In genomic region chr1:115089443-115090340, GRCh38 we compare ENCODE assay signal across 8 cellular contexts. TPM values are rescaled to one million over a fixed set of nuclear protein-coding genes. Genes with fewer than 3 reads are reported as not detected.
DNase-seq lines count a peak whose midpoint lies in the region; ATAC-seq and TF ChIP-seq lines count a peak whose summit lies in the region.

TSPAN2 (minus strand) TSS chr1:115089503; CDS start chr1:115089432, 71 bp downstream.

- no peaks in the 10 kb centered on the region for H3K36me3 ChIP-seq in GM23338 (ENCODE audit: insufficient read depth)
- H3K36me3 ChIP-seq in SK-N-SH (replicated peaks in 1 of 2; ENCODE audit: control insufficient read depth in 1 of 2, insufficient read depth in 2 of 2, low read length in 1 of 2): no peaks in the 10 kb centered on the region
- H3K36me3 ChIP-seq in iPS DF 6.9 (ENCODE audit: control insufficient read depth, insufficient read depth, low read length): no peaks in the 10 kb centered on the region
- no peaks in the 10 kb centered on the region for H3K36me3 ChIP-seq in gastrocnemius medialis

- H2AFZ ChIP-seq in GM23338 (peak within 1 kb of the TSS; percentile 90), SK-N-SH (ENCODE audit: low read depth) (0 out of 2 replicates have a peak within 1 kb of the TSS, but pooled peaks have one; percentile 46)

- DNase-seq in GM23338 (ENCODE audit: low spot score) (peak; percentile 98), SK-N-SH (peak; percentile 93), amniotic epithelial cell (ENCODE audit: low read depth) (peak; percentile 21), iPS DF 6.9 (ENCODE audit: low read depth, low spot score) (peak; percentile 75), gastrocnemius medialis (no peak), cortex of kidney (lab: John Stamatoyannopoulos, UW) (no peak)

- H4K20me1 ChIP-seq in GM23338 (replicated peaks; ENCODE audit: insufficient read depth) (no peaks in the 10 kb centered on the region; the same call in 1 of the 2 replicates), SK-N-SH (ENCODE audit: insufficient read depth) (no peaks in the 10 kb centered on the region)

- intact Hi-C loops in gastrocnemius medialis (cut with DNase I; ENCODE audit: low total_unique reads): no loop called here

- H3K9me2 ChIP-seq in GM23338 (ENCODE audit: insufficient read depth) (no peaks in the 10 kb centered on the region), SK-N-SH (no peaks in the 10 kb centered on the region)

- H3K79me2 ChIP-seq in GM23338 (replicated peaks; ENCODE audit: insufficient read depth) (peaks cover 7% of the 10 kb centered on the region; the same call in 1 of the 2 replicates), SK-N-SH (ENCODE audit: insufficient read depth) (no peaks in the 10 kb centered on the region)

- H3K27ac ChIP-seq in GM23338 (ENCODE audit: low read depth) (peak within 1 kb of the TSS; percentile 91), SK-N-SH (ENCODE audit: low read depth in 2 of 2, low read length in 1 of 2) (no peak within 1 kb of the TSS; a peak in 1 of 4 replicates), iPS DF 6.9 (ENCODE audit: low read length) (no peak within 1 kb of the TSS), gastrocnemius medialis (peak within 1 kb of the TSS; percentile 63 to 67 (median 66))

- POLR2A ChIA-PET in SK-N-SH (lab: Yijun Ruan, JAX): no interaction called here

- no peaks in the 10 kb centered on the region; the same call in 2 of the 3 replicates for H3K9me3 Mint-ChIP-seq in GM23338

- no peaks in the 10 kb centered on the region for H3K36me3 Mint-ChIP-seq in GM23338 (ENCODE audit: low read depth)

- peak in 1 of 2 donors; percentile 14 for TF ChIP-seq POLR2A in gastrocnemius medialis (IDR thresholded peaks at IDR 0.05)

- no peak; the same call in 1 of the 2 replicates for TF ChIP-seq RAD21 in SK-N-SH (IDR thresholded peaks at IDR 0.05; ENCODE audit: low read length)

- H3K27ac Mint-ChIP-seq in GM23338: peak within 1 kb of the TSS; percentile 97

- H3K9ac ChIP-seq in SK-N-SH: no peak within 1 kb of the TSS

- peak; percentile 92 for ATAC-seq in GM23338
- ATAC-seq in gastrocnemius medialis: peak in 1 of 2 donors; percentile 51
- no peak for ATAC-seq in HG02938 (IDR thresholded peaks at IDR 0.05; ENCODE audit: unreplicated experiment)
- no peak for ATAC-seq in GM21528 (IDR thresholded peaks at IDR 0.05; ENCODE audit: low FRiP score, unreplicated experiment)

- H3K9me3 ChIP-seq in SK-N-SH (no peaks in the 10 kb centered on the region), iPS DF 6.9 (ENCODE audit: control insufficient read depth, insufficient read depth, low read length) (no peaks in the 10 kb centered on the region), gastrocnemius medialis (no peaks in the 10 kb centered on the region)

- peaks cover 32% of the 10 kb centered on the region for H3K4me1 Mint-ChIP-seq in GM23338

- peak within 1 kb of the TSS; percentile 90 for H3K4me3 Mint-ChIP-seq in GM23338

- in situ Hi-C loops in gastrocnemius medialis (cut with MboI; ENCODE audit: low sequenced_read_pairs in 4 of 4): no loop called here

- no peak for TF ChIP-seq EP300 in SK-N-SH (IDR thresholded peaks at IDR 0.05; ENCODE audit: borderline replicate concordance in 1 of 2, low read depth in 1 of 2, low read length in 1 of 2)

- H3F3A ChIP-seq in GM23338 (replicated peaks; ENCODE audit: low read depth) (no peaks in the 10 kb centered on the region), SK-N-SH (replicated peaks; ENCODE audit: insufficient read depth) (no peaks in the 10 kb centered on the region)

- H3K4me2 ChIP-seq in GM23338: peak within 1 kb of the TSS; percentile 94
- peak within 1 kb of the TSS; percentile 91 for H3K4me2 ChIP-seq in SK-N-SH

- H3K4me1 ChIP-seq in GM23338 (ENCODE audit: insufficient read depth) (peaks cover 21% of the 10 kb centered on the region), SK-N-SH (ENCODE audit: control insufficient read depth in 1 of 2, insufficient read depth in 2 of 2, low read depth in 1 of 2, low read length in 1 of 2) (peaks cover 7 to 24% of the 10 kb centered on the region in 2 experiments; a peak in 3 of 4 replicates), iPS DF 6.9 (ENCODE audit: control insufficient read depth, insufficient read depth, low read length) (peaks cover 6% of the 10 kb centered on the region; the same call in 1 of the 2 replicates), gastrocnemius medialis (peaks cover 0 to 3% of the 10 kb centered on the region in 2 donors)

- CTCF ChIA-PET in SK-N-SH (lab: Yijun Ruan, JAX): interaction anchor here (0.6 to 7.0 kb wide), 12 partner anchors 9 to 1498 kb away, joined by 3 to 46 read pairs (median 3); partner anchors contain the start of gene TSHB

- TF ChIP-seq CTCF in GM23338 (conservative IDR thresholded peaks at IDR 0.05; ENCODE audit: low read depth in 2 of 2): peak; percentile 42 to 49
- peak; percentile 35 for TF ChIP-seq CTCF in SK-N-SH (IDR thresholded peaks at IDR 0.05)
- TF ChIP-seq CTCF in gastrocnemius medialis (IDR thresholded peaks at IDR 0.05 in 4 of 5, conservative IDR thresholded peaks at IDR 0.05 in 1 of 5): peak in 2 of 5 experiments; percentile 14 to 29

- no peaks in the 10 kb centered on the region for H3K27me3 ChIP-seq in GM23338 (ENCODE audit: insufficient read depth)
- H3K27me3 ChIP-seq in SK-N-SH (ENCODE audit: insufficient read depth): no peaks in the 10 kb centered on the region
- H3K27me3 ChIP-seq in iPS DF 6.9 (ENCODE audit: control insufficient read depth, insufficient read depth, low read length): no peaks in the 10 kb centered on the region
- H3K27me3 ChIP-seq in gastrocnemius medialis: peaks cover 0 to 7% (median 5%) of the 10 kb centered on the region in 3 donors

- H3K27me3 Mint-ChIP-seq in GM23338 (ENCODE audit: insufficient read depth, low read depth, poor library complexity): peaks cover 13% of the 10 kb centered on the region

- 4% methylated on average over 11 of the region's 66 CpGs for WGBS in SK-N-SH (ENCODE audit: low lambda C conversion rate)
- WGBS in iPS DF 6.9 (ENCODE audit: insufficient coverage, insufficient read length): no CpG with 5 or more reads among the region's 66 CpGs

- peak within 1 kb of the TSS; percentile 91 for H3K4me3 ChIP-seq in GM23338
- H3K4me3 ChIP-seq in SK-N-SH (ENCODE audit: low read depth in 2 of 2, low read length in 1 of 2): peak within 1 kb of the TSS; percentile 63
- peak within 1 kb of the TSS; percentile 58; the same call in 1 of the 2 replicates for H3K4me3 ChIP-seq in iPS DF 6.9 (ENCODE audit: low read length)
- peak within 1 kb of the TSS; percentile 64 to 75 (median 66) for H3K4me3 ChIP-seq in gastrocnemius medialis

TF ChIP-seq in GM23338, 12 proteins besides CTCF, POLR2A, EP300 and RAD21 (continues in another document):
- TF ChIP-seq ZNF331 (CRISPR knock-in tag; IDR thresholded peaks at IDR 0.05; ENCODE audit: low read depth): no peak
- TF ChIP-seq NANOG (IDR thresholded peaks at IDR 0.05; ENCODE audit: borderline replicate concordance): no peak

TF ChIP-seq in SK-N-SH, 30 proteins besides CTCF, POLR2A, EP300 and RAD21:
- TF ChIP-seq USF1 (IDR thresholded peaks at IDR 0.05; ENCODE audit: borderline replicate concordance, low read depth): no peak
- no peak for TF ChIP-seq MXI1 (IDR thresholded peaks at IDR 0.05; ENCODE audit: low read depth, low read length)
- no peak for TF ChIP-seq SIN3A (IDR thresholded peaks at IDR 0.05; ENCODE audit: borderline replicate concordance, low read depth, low read length)
- TF ChIP-seq CHD2 (IDR thresholded peaks at IDR 0.05; ENCODE audit: low read length, partially characterized antibody): no peak
- no peak for TF ChIP-seq TAF1 (IDR thresholded peaks at IDR 0.05; ENCODE audit: borderline replicate concordance, low read depth, low read length)
- TF ChIP-seq NRF1 (IDR thresholded peaks at IDR 0.05; ENCODE audit: low read depth, low read length): no peak
- no peak for TF ChIP-seq MEF2A (IDR thresholded peaks at IDR 0.05; ENCODE audit: borderline replicate concordance, low read depth)
- TF ChIP-seq, protein P1, sequence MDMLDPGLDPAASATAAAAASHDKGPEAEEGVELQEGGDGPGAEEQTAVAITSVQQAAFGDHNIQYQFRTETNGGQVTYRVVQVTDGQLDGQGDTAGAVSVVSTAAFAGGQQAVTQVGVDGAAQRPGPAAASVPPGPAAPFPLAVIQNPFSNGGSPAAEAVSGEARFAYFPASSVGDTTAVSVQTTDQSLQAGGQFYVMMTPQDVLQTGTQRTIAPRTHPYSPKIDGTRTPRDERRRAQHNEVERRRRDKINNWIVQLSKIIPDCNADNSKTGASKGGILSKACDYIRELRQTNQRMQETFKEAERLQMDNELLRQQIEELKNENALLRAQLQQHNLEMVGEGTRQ (IDR thresholded peaks at IDR 0.05; ENCODE audit: borderline replicate concordance, low read depth, low read length): no peak
- TF ChIP-seq JUND (IDR thresholded peaks at IDR 0.05): no peak

RNA-seq across cellular contexts. Expression of gene TSPAN2, which starts in this region (rescaled TPM):
- 11.8 and 15.0 TPM in 2 replicates for total RNA-seq in GM23338 (2014; rRNA removed; shearing (Covaris generic))
- polyA plus RNA-seq in GM23338 (2016; fragmentation: Nextera tagmentation; extraction: Ambion mirVana) (9.4 and 11.2 TPM in 2 replicates), SK-N-SH (2012; rRNA removed) (0.21 and 0.23 TPM in 2 replicates)
- 0.28 and 0.50 TPM in 2 replicates for polyA plus RNA-seq in SK-N-SH (2012; cell fraction: cytosol; rRNA removed)
- 0.13 and 0.20 TPM in 2 replicates for polyA plus RNA-seq in SK-N-SH (2012; cell fraction: nucleus; rRNA removed)
- 1 to 10 TPM in 2 of 4 donors, under 1 TPM in 1, not detected in 1; 0.70 to 2.6 (median 2.0) TPM for total RNA-seq in gastrocnemius medialis

Comparison
In these comparisons a context has a peak if more than half of its experiments do, and no peak if none do; other contexts are left out.
1. Peak in DNase-seq, H3K4me3 ChIP-seq and H3K4me2 ChIP-seq in SK-N-SH; RNA of the gene not detected or under 1 TPM.
2. DNase-seq: peak in GM23338 (single experiment), amniotic epithelial cell (single experiment) and iPS DF 6.9 (single experiment); none in gastrocnemius medialis (0 of 2) and cortex of kidney (single experiment).
3. H3K27ac ChIP-seq: peak in GM23338 (single experiment) and gastrocnemius medialis (4 of 4); none in SK-N-SH (0 of 2) and iPS DF 6.9 (single experiment).
4. Peak in every context shown above with its lines, with median percentiles within 50 percentile points of each other: H3K4me3 ChIP-seq.